28 cellular contexts compared by ENCODE assay signal in the genomic region with DNA sequence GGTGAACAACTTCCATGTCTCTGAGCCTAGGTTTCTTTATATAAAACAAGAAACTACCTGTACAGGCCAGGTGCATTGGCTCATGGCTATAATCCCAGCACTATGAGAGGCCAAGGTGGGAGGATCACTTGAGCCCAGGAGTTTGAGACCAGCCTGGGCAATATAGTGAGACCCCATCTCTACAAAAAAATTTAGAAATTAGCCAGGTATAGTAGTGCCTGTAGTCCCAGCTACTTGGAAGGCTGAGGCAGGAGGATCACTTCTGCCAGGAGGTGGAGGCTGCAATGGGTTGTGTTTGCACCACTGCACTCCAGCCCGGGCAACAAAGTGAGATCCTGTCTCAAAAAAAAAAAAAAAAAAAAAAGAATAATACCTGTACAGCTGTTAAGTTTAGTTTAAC.
"Had no signal": no experiment of that assay in that cellular context is flagged by ENCODE, and none has a peak within 500 bp of the region (broad histone marks: within the 10 kb centered on the region; RNA-seq: fewer than 3 reads in every experiment).

No MANE protein-coding gene starts in this region.

- H3K4me3 ChIP-seq: left lung, lower lobe of right lung, pancreas, prostate gland, skin epidermis, stomach, testis, thyroid gland, transverse colon, uterus had no signal

- H3K27ac ChIP-seq: left lung, lower lobe of right lung, pancreas, prostate gland, stomach, testis, thyroid gland, transverse colon, uterus had no signal

- H3K27me3 ChIP-seq: left lung, pancreas, stomach, testis, thyroid gland, transverse colon, uterus had no signal

- FAIRE-seq: islet of Langerhans, kidney, pancreas had no signal

- DNase-seq: hypothalamus; immature natural killer cell; kidney; left colon; left lung; lower lobe of right lung; mesendoderm; naive thymus-derived CD8-positive, alpha-beta T cell; nucleus accumbens; pancreas; posterior cingulate gyrus; retina; right cardiac atrium; stimulated activated CD4-positive, alpha-beta T cell treated with anti-CD3 and anti-CD28 coated beads, Interleukin-12 subunit alpha, Interleukin-12 subunit beta, amount 100 ng/mL, for 4 hours; stimulated activated CD4-positive, alpha-beta T cell treated with anti-CD3 and anti-CD28 coated beads, Interleukin-15, amount 100 ng/mL, for 24 hours; stimulated activated CD4-positive, alpha-beta T cell treated with anti-CD3 and anti-CD28 coated beads, Interleukin-2, amount 100 ng/mL, for 24 hours; stimulated activated CD4-positive, alpha-beta T cell treated with anti-CD3 and anti-CD28 coated beads, Interleukin-4, amount 100 ng/mL, for 1 hour; stimulated activated naive B cell treated with anti-CD40 and anti-IgM and Interleukin-4, amounts not matched to agents 10 μg/mL and 1 μg/mL and 100 μg/mL, for 72 hours; stimulated activated naive CD8-positive, alpha-beta T cell treated with anti-CD3 and anti-CD28 coated beads, Interleukin-15, Interleukin-2, amounts not matched to agents 100 U/mL and 50 U/mL, for 24 hours; stomach; testis; thyroid gland; transverse colon; uterus had no signal

- H3K4me1 ChIP-seq: pancreas, testis, uterus had no signal

- ATAC-seq: left colon; left lung; lower lobe of right lung; naive thymus-derived CD8-positive, alpha-beta T cell; pancreas; right cardiac atrium; sciatic nerve; stimulated activated naive B cell treated with anti-CD40 and anti-IgM and Interleukin-4, amounts not matched to agents 10 μg/mL and 1 μg/mL and 100 μg/mL, for 72 hours; stimulated activated naive CD8-positive, alpha-beta T cell treated with anti-CD3 and anti-CD28 coated beads, Interleukin-15, Interleukin-2, amounts not matched to agents 100 U/mL and 50 U/mL, for 24 hours had no signal

- H3K9me3 ChIP-seq: left lung, lower lobe of right lung, pancreas, prostate gland, stomach, testis, thyroid gland, transverse colon, uterus had no signal

- H3K36me3 ChIP-seq: prostate gland, uterus had no signal
